25 cellular contexts compared by ENCODE assay signal in genomic region chr7:21766218-21766617, GRCh38.
"Had no signal": no experiment of that assay in that cellular context is flagged by ENCODE, and none has a peak within 500 bp of the region (broad histone marks: within the 10 kb centered on the region; RNA-seq: fewer than 3 reads in every experiment).

No MANE protein-coding gene starts in this region.

- H3K36me3 ChIP-seq: pancreas, stomach, thyroid gland, transverse colon, upper lobe of right lung had no signal

- H3K27ac ChIP-seq: pancreas, psoas muscle, skin epidermis, stomach, testis, thyroid gland, transverse colon, upper lobe of right lung had no signal

- H3K9me3 Mint-ChIP-seq: mesothelial cell of epicardium; naive B cell; natural killer cell treated with Interleukin-12 subunit alpha and Interleukin-12 subunit beta and Interleukin-15 and Interleukin-18, amount 100 ng/mL, for 72 hours; stimulated activated naive B cell treated with anti-CD40 and anti-IgM and Interleukin-4, amounts not matched to agents 10 μg/mL and 1 μg/mL and 100 μg/mL, for 72 hours had no signal

- H3K27me3 ChIP-seq: pancreas, stomach, testis, thyroid gland, transverse colon, upper lobe of right lung had no signal

- H3K4me1 ChIP-seq: pancreas, psoas muscle, testis, transverse colon, upper lobe of right lung had no signal

- ATAC-seq: left cardiac atrium; left lobe of liver; natural killer cell treated with Interleukin-12 subunit alpha and Interleukin-12 subunit beta and Interleukin-15 and Interleukin-18, amount 100 ng/mL, for 72 hours; pancreas; psoas muscle; sciatic nerve; stimulated activated naive B cell treated with anti-CD40 and anti-IgM and Interleukin-4, amounts not matched to agents 10 μg/mL and 1 μg/mL and 100 μg/mL, for 72 hours; stimulated activated naive CD8-positive, alpha-beta T cell treated with anti-CD3 and anti-CD28 coated beads, Interleukin-15, Interleukin-2, amounts not matched to agents 100 U/mL and 50 U/mL, for 24 hours; upper lobe of right lung had no signal

- H3K27ac Mint-ChIP-seq: mesothelial cell of epicardium; natural killer cell treated with Interleukin-12 subunit alpha and Interleukin-12 subunit beta and Interleukin-15 and Interleukin-18, amount 100 ng/mL, for 72 hours; stimulated activated naive B cell treated with anti-CD40 and anti-IgM and Interleukin-4, amounts not matched to agents 10 μg/mL and 1 μg/mL and 100 μg/mL, for 72 hours had no signal

- H3K4me3 Mint-ChIP-seq: mesothelial cell of epicardium; naive B cell; natural killer cell treated with Interleukin-12 subunit alpha and Interleukin-12 subunit beta and Interleukin-15 and Interleukin-18, amount 100 ng/mL, for 72 hours; stimulated activated naive B cell treated with anti-CD40 and anti-IgM and Interleukin-4, amounts not matched to agents 10 μg/mL and 1 μg/mL and 100 μg/mL, for 72 hours had no signal

- H3K36me3 Mint-ChIP-seq: mesothelial cell of epicardium; naive B cell; natural killer cell treated with Interleukin-12 subunit alpha and Interleukin-12 subunit beta and Interleukin-15 and Interleukin-18, amount 100 ng/mL, for 72 hours; stimulated activated naive B cell treated with anti-CD40 and anti-IgM and Interleukin-4, amounts not matched to agents 10 μg/mL and 1 μg/mL and 100 μg/mL, for 72 hours had no signal

- H3K9me3 ChIP-seq: pancreas, psoas muscle, stomach, testis, thyroid gland, transverse colon, upper lobe of right lung had no signal

- DNase-seq: hippocampal formation; kidney glomerular epithelial cell; left cardiac atrium; mesendoderm; naive B cell; nucleus accumbens; pancreas; psoas muscle; stimulated activated CD4-positive, alpha-beta T cell treated with anti-CD3 and anti-CD28 coated beads, Interleukin-12 subunit alpha, Interleukin-12 subunit beta, amount 100 ng/mL, for 4 hours; stimulated activated CD4-positive, alpha-beta T cell treated with anti-CD3 and anti-CD28 coated beads, Interleukin-15, amount 100 ng/mL, for 24 hours; stimulated activated CD4-positive, alpha-beta T cell treated with anti-CD3 and anti-CD28 coated beads, Interleukin-2, amount 100 ng/mL, for 24 hours; stimulated activated CD4-positive, alpha-beta T cell treated with anti-CD3 and anti-CD28 coated beads, Interleukin-4, amount 100 ng/mL, for 1 hour; stimulated activated naive B cell treated with anti-CD40 and anti-IgM and Interleukin-4, amounts not matched to agents 10 μg/mL and 1 μg/mL and 100 μg/mL, for 72 hours; stimulated activated naive CD8-positive, alpha-beta T cell treated with anti-CD3 and anti-CD28 coated beads, Interleukin-15, Interleukin-2, amounts not matched to agents 100 U/mL and 50 U/mL, for 24 hours; stomach; testis; thyroid gland; transverse colon; upper lobe of right lung had no signal

- H3K4me3 ChIP-seq: lung, pancreas, psoas muscle, skin epidermis, stomach, testis, thyroid gland, transverse colon, upper lobe of right lung had no signal

- H3K4me1 Mint-ChIP-seq: mesothelial cell of epicardium had no signal
